Comparison of ENCODE assay signal across 9 cellular contexts in the genomic region with DNA sequence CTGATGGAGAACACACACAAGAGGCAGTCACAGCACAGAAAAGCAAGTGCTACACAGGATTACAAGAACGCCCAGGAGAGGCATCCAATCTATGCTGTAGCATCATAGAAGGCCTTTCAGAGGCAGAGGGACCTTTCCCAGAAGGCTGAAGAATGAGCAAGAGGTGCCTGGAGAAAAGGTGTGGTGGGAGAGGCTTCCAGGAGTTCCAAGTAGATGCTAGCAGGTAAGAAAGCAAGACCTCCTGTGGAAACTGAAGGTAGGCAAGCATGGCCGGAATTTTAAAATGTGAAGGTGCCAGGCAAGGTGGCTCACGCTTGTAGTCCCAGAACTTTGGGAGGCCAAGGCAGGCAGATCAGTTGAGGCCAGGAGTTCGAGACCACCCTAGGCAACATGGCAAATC. TPM values are rescaled to one million over a fixed set of nuclear protein-coding genes. Genes with fewer than 3 reads are reported as not detected.
DNase-seq lines count a peak whose midpoint lies in the region; TF ChIP-seq lines count a peak whose summit lies in the region.
"Had no signal": no experiment of that assay in that cellular context is flagged by ENCODE, and none has a peak within 500 bp of the region (broad histone marks: within the 10 kb centered on the region; RNA-seq: fewer than 3 reads in every experiment).

No MANE protein-coding gene starts in this region.

- TF ChIP-seq POLR2A in Peyer's patch (IDR thresholded peaks at IDR 0.05): no peak
- TF ChIP-seq POLR2A in spleen (IDR thresholded peaks at IDR 0.05): no peak

- no peak for TF ChIP-seq CTCF in GM12865 (IDR thresholded peaks at IDR 0.05; ENCODE audit: insufficient read depth, low read depth, low read length, missing control alignments)
- TF ChIP-seq CTCF in Peyer's patch (IDR thresholded peaks at IDR 0.05): no peak
- no peak for TF ChIP-seq CTCF in fibroblast of the aortic adventitia (IDR thresholded peaks at IDR 0.05; ENCODE audit: insufficient read depth, low read length)
- TF ChIP-seq CTCF in spleen (IDR thresholded peaks at IDR 0.05 in 8 of 11, conservative IDR thresholded peaks at IDR 0.05 in 3 of 11): no peak

- H3K27ac ChIP-seq in Peyer's patch (peak overlapping the region; percentile 93 to 98 (median 96)), spleen (peak overlapping the region in 7 of 8 donors; percentile 92 to 98 (median 95))

- H3K27me3 ChIP-seq in Peyer's patch (no peaks in the 10 kb centered on the region), spleen (replicated peaks in 1 of 7) (no peaks in the 10 kb centered on the region)

- intact Hi-C loops in spleen (cut with DNase I; ENCODE audit: low total_unique reads): no loop called here

- DNase-seq in GM12865 (ENCODE audit: low read depth): no peak
- peak in 1 of 3 donors; percentile 41 for DNase-seq in Peyer's patch
- no peak for DNase-seq in fibroblast of the aortic adventitia (ENCODE audit: low read depth)
- no peak for DNase-seq in spleen
- no peak for DNase-seq in DMS53 treated with DMSO at 0.1 percent for 48 hours (lab: John Stamatoyannopoulos, UW; ENCODE audit: unreplicated experiment)
- DNase-seq in germinal center (ENCODE audit: low spot score): no peak
- no peak for DNase-seq in NCI-H69 (lab: John Stamatoyannopoulos, UW)
- DNase-seq: NCI-H1417 treated with DMSO at 0.1 percent for 48 hours, T1000 had no signal

- H3K36me3 ChIP-seq in Peyer's patch (no peaks in the 10 kb centered on the region), spleen (peaks cover 0 to 48% (median 0%) of the 10 kb centered on the region in 6 donors)

- 74 to 87% (median 82%) methylated on average over 4 of the region's 4 CpGs for WGBS in spleen, 5 donors

- H3K9me3 ChIP-seq in Peyer's patch: no peaks in the 10 kb centered on the region
- H3K9me3 ChIP-seq in spleen: no peaks in the 10 kb centered on the region

- peaks cover 0 to 51% (median 23%) of the 10 kb centered on the region in 4 donors for H3K4me1 ChIP-seq in Peyer's patch
- peaks cover 56 to 93% (median 74%) of the 10 kb centered on the region in 6 donors for H3K4me1 ChIP-seq in spleen

- H3K4me3 ChIP-seq in GM12865 (ENCODE audit: low read depth, low read length) (peak overlapping the region; percentile 92), Peyer's patch (peak overlapping the region in 3 of 4 donors; percentile 92 to 97 (median 93)), fibroblast of the aortic adventitia (ENCODE audit: low read depth, low read length) (peak overlapping the region; percentile 91), spleen (peak overlapping the region; percentile 13 to 94 (median 82))

RNA-seq across cellular contexts. Expression of gene ARHGAP17, which starts 2.1 kb away (rescaled TPM):
- total RNA-seq in Peyer's patch: 100 to 1,000 TPM in 3 of 4 donors, 10 to 100 TPM in 1; 75.9 to 181 (median 136) TPM
- 54.0 and 72.9 TPM in 2 replicates for total RNA-seq in fibroblast of the aortic adventitia (ENCODE audit: low replicate concordance)
- 100 to 1,000 TPM; 126 to 254 (median 226) TPM for total RNA-seq in spleen
- polyA plus RNA-seq in spleen: 100 to 1,000 TPM in 2 of 3 donors, 10 to 100 TPM in 1; 62.2 to 116 (median 102) TPM
